Comparison of ENCODE assay signal across 10 cellular contexts in the genomic region with DNA sequence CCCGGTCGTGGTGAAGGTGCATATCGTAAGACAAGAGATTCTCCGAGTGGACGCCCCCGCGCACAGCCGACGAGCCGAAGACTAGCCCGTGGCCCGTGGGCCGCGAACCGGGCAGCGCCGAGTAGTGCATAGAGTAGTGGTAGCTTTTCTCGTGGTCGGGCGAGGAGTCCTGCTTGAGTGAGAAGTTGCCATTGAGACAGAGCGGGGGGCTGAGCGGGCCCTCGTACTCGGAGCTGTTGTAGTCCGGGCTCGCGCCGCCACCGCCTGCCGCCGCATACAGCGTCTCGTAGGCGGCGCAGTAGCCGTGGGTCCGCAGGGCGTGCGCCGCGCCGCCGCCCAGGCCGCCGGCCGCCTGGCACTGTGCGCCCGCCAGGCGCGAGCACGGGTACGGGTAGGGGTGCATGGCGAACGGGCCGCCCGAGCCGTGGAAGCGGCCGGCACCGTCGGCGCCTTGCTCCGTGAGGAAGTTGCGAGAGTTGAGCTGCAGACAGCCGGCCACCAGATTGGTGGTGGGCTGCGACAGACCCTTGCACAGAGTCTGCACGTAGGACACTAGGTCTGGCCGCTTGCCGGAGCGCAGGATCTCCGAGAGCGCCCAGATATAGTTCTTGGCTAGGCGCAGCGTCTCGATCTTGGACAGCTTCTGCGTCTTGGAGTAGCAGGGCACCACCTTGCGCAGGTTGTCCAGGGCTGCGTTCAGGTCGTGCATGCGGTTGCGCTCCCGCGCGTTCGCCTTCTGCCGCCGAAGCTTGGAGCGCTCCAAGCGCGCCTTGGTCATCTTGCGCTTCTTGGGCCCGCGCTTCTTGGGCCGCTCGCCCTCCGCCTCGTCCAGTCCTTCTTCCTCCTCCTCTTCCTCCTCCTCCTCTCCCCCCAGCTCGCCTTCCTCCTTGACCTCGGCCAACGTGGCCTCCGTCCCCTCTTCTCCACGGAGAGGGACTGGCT. TPM values are rescaled to one million over a fixed set of nuclear protein-coding genes. Genes with fewer than 3 reads are reported as not detected.
DNase-seq lines count a peak whose midpoint lies in the region; ATAC-seq and TF ChIP-seq lines count a peak whose summit lies in the region.
"Had no signal": no experiment of that assay in that cellular context is flagged by ENCODE, and none has a peak within 500 bp of the region (broad histone marks: within the 10 kb centered on the region; RNA-seq: fewer than 3 reads in every experiment).

No MANE protein-coding gene starts in this region.

- TF ChIP-seq CTCF in right atrium auricular region (IDR thresholded peaks at IDR 0.05) (no peak), upper lobe of right lung (IDR thresholded peaks at IDR 0.05) (no peak)

- peak; percentile 38 for DNase-seq in Right ventricle myocardium superior
- no peak for DNase-seq in right atrium auricular region (ENCODE audit: low spot score)
- peak; percentile 30 for DNase-seq in adipocyte (ENCODE audit: low read depth)
- DNase-seq in left lobe of liver (ENCODE audit: low spot score) = no peak
- DNase-seq in upper lobe of right lung = no peak
- DNase-seq in cerebellum (ENCODE audit: low spot score) = no peak
- DNase-seq: activated CD4-positive, alpha-beta memory T cell treated with anti-CD3 and anti-CD28 coated beads, Interleukin-2, amount 10 ng/mL, durations not matched to agents 7 days and 5 days; EL had no signal

- ATAC-seq in Right ventricle myocardium superior (ENCODE audit: poor library complexity) (peak; percentile 50), left lobe of liver (peak; percentile 53), upper lobe of right lung (peak; percentile 29), HG03432 (IDR thresholded peaks at IDR 0.05; ENCODE audit: unreplicated experiment) (no peak), GM19023 (IDR thresholded peaks at IDR 0.05; ENCODE audit: unreplicated experiment) (no peak)

- H3K9me3 ChIP-seq in right atrium auricular region (no peaks in the 10 kb centered on the region), adipocyte (ENCODE audit: control insufficient read depth, low read length) (no peaks in the 10 kb centered on the region), upper lobe of right lung (no peaks in the 10 kb centered on the region)

- H3K4me1 ChIP-seq in right atrium auricular region (peaks cover 0 to 42% of the 10 kb centered on the region in 2 donors), adipocyte (ENCODE audit: control insufficient read depth, insufficient read depth, low read length) (peaks cover 4% of the 10 kb centered on the region), upper lobe of right lung (peaks cover 21% of the 10 kb centered on the region)

- intact Hi-C loops in Right ventricle myocardium superior (cut with DNase I) = no loop called here
- intact Hi-C loops in upper lobe of right lung (cut with DNase I) = no loop called here

- H3K4me3 ChIP-seq in right atrium auricular region (peak overlapping the region in 1 of 2 donors; percentile 40), adipocyte (ENCODE audit: low read length) (no peak overlapping the region), upper lobe of right lung (no peak overlapping the region)

- H3K36me3 ChIP-seq in right atrium auricular region (no peaks in the 10 kb centered on the region), adipocyte (ENCODE audit: control insufficient read depth, insufficient read depth, low read length, severe bottlenecking) (no peaks in the 10 kb centered on the region), upper lobe of right lung (no peaks in the 10 kb centered on the region)

- H3K27me3 ChIP-seq in right atrium auricular region (peaks cover 47 to 60% of the 10 kb centered on the region in 2 donors), adipocyte (replicated peaks; ENCODE audit: control insufficient read depth, insufficient read depth, low read length) (peaks cover 66% of the 10 kb centered on the region), upper lobe of right lung (peaks cover 87% of the 10 kb centered on the region)

- H3K27ac ChIP-seq in right atrium auricular region = no peak overlapping the region
- H3K27ac ChIP-seq in upper lobe of right lung = no peak overlapping the region

- H3K9ac ChIP-seq in adipocyte (ENCODE audit: low read length) = no peak overlapping the region

RNA-seq across cellular contexts. Expression of a gene that starts 2.0 kb away (rescaled TPM):
- total RNA-seq in Right ventricle myocardium superior = not detected
- total RNA-seq in right atrium auricular region = not detected
- not detected for total RNA-seq in left lobe of liver
- total RNA-seq in upper lobe of right lung = not detected
- 25.0 TPM for total RNA-seq in cerebellum
- total RNA-seq: activated CD4-positive, alpha-beta memory T cell treated with anti-CD3 and anti-CD28 coated beads, Interleukin-2, amount 10 ng/mL, durations not matched to agents 7 days and 5 days had no signal

RNA-seq across cellular contexts. Expression of a gene that starts 21.0 kb away (rescaled TPM):
- total RNA-seq in Right ventricle myocardium superior (0.35 TPM), right atrium auricular region (1 to 10 TPM in 1 of 2 donors, not detected in 1; 6.7 TPM), left lobe of liver (0.60 TPM), upper lobe of right lung (25.1 TPM), cerebellum (6.1 TPM)
- total RNA-seq: activated CD4-positive, alpha-beta memory T cell treated with anti-CD3 and anti-CD28 coated beads, Interleukin-2, amount 10 ng/mL, durations not matched to agents 7 days and 5 days had no signal

RNA-seq across cellular contexts. Expression of a gene that starts 31.2 kb away (rescaled TPM):
- total RNA-seq in Right ventricle myocardium superior (13.9 TPM), right atrium auricular region (10 to 100 TPM; 18.5 to 22.2 TPM), left lobe of liver (27.3 TPM), upper lobe of right lung (78.2 TPM), cerebellum (29.2 TPM)

RNA-seq across cellular contexts. Expression of a gene that starts 59.4 kb away (rescaled TPM):
- 5,900 TPM for total RNA-seq in Right ventricle myocardium superior
- total RNA-seq in right atrium auricular region = 1,000 to 10,000 TPM; 3,380 to 5,284 TPM
- total RNA-seq in left lobe of liver = 0.55 TPM
- total RNA-seq in upper lobe of right lung = 5.3 TPM
- total RNA-seq in cerebellum = 1.7 TPM

Comparison
In these comparisons a context has a peak if more than half of its experiments do, and no peak if none do; other contexts are left out.
1. DNase-seq: peak in Right ventricle myocardium superior (single experiment) and adipocyte (single experiment); none in right atrium auricular region (single experiment), left lobe of liver (single experiment), upper lobe of right lung (single experiment) and cerebellum (single experiment).
2. ATAC-seq: peak in Right ventricle myocardium superior (single experiment), left lobe of liver (single experiment) and upper lobe of right lung (single experiment); none in HG03432 (single experiment) and GM19023 (single experiment).
3. RNA of a gene that starts 2.0 kb away (total RNA-seq): 25.0 TPM in cerebellum (single experiment); not detected in Right ventricle myocardium superior (single experiment), not detected in right atrium auricular region, not detected in left lobe of liver (single experiment) and not detected in upper lobe of right lung (single experiment); every median in the first group is over 10 times any median in the second.